8 cellular contexts compared by ENCODE assay signal in genomic region chr16:80569440-80570105, GRCh38. TPM values are rescaled to one million over a fixed set of nuclear protein-coding genes. Genes with fewer than 3 reads are reported as not detected.
A peak's percentile ranks its signal among the peaks of the same experiment; 100 is the strongest.
DNase-seq lines count a peak whose midpoint lies in the region; ATAC-seq, FAIRE-seq and TF ChIP-seq lines count a peak whose summit lies in the region.

No MANE protein-coding gene starts in this region.

- H3K27ac Mint-ChIP-seq in activated naive CD8-positive, alpha-beta T cell, result peak overlapping the region; percentile 83
- no peak overlapping the region for H3K27ac Mint-ChIP-seq in osteocyte (ENCODE audit: unreplicated experiment)

- H3K36me3 Mint-ChIP-seq in activated naive CD8-positive, alpha-beta T cell, result peaks cover 3% of the 10 kb centered on the region
- no peaks in the 10 kb centered on the region for H3K36me3 Mint-ChIP-seq in osteocyte (ENCODE audit: unreplicated experiment)

- no peak for TF ChIP-seq POLR2A in spleen (IDR thresholded peaks at IDR 0.05)

- peaks cover 0 to 3% (median 0%) of the 10 kb centered on the region in 7 donors for H3K27me3 ChIP-seq in spleen (replicated peaks in 1 of 7)

- H3K9me3 ChIP-seq in spleen, result peaks cover 0 to 8% (median 0%) of the 10 kb centered on the region in 8 donors

- H3K4me3 Mint-ChIP-seq in activated naive CD8-positive, alpha-beta T cell, result peak overlapping the region; percentile 33
- H3K4me3 Mint-ChIP-seq in osteocyte (ENCODE audit: unreplicated experiment), result no peak overlapping the region

- peak; percentile 88 for ATAC-seq in GM18858 (IDR thresholded peaks at IDR 0.05; ENCODE audit: unreplicated experiment)
- no peak for ATAC-seq in GM21786 (IDR thresholded peaks at IDR 0.05; ENCODE audit: unreplicated experiment)

- H3K9me3 Mint-ChIP-seq in activated naive CD8-positive, alpha-beta T cell (ENCODE audit: low read depth), result peaks cover 5% of the 10 kb centered on the region
- peaks cover 4% of the 10 kb centered on the region for H3K9me3 Mint-ChIP-seq in osteocyte (ENCODE audit: unreplicated experiment)

- H3K4me1 ChIP-seq in spleen, result peaks cover 0 to 14% (median 4%) of the 10 kb centered on the region in 6 donors

- H3K4me3 ChIP-seq in spleen, result no peak overlapping the region

- no peaks in the 10 kb centered on the region for H3K27me3 Mint-ChIP-seq in activated naive CD8-positive, alpha-beta T cell
- H3K27me3 Mint-ChIP-seq in osteocyte (ENCODE audit: unreplicated experiment), result no peaks in the 10 kb centered on the region

- H3K4me1 Mint-ChIP-seq in activated naive CD8-positive, alpha-beta T cell (ENCODE audit: low read depth), result peaks cover 36% of the 10 kb centered on the region
- no peaks in the 10 kb centered on the region for H3K4me1 Mint-ChIP-seq in osteocyte (ENCODE audit: unreplicated experiment)

- no peaks in the 10 kb centered on the region for H3K36me3 ChIP-seq in spleen

- TF ChIP-seq CTCF in osteocyte (IDR thresholded peaks at IDR 0.05) (no peak), spleen (IDR thresholded peaks at IDR 0.05 in 8 of 11, conservative IDR thresholded peaks at IDR 0.05 in 3 of 11) (no peak)

- FAIRE-seq in RCC 7860 (lab: Jason Lieb, UNC), result no peak

- H3K27ac ChIP-seq in spleen, result peak overlapping the region in 2 of 8 donors; percentile 11 to 14

- DNase-seq in RCC 7860 (ENCODE audit: low spot score) (peak; percentile 39), osteocyte (ENCODE audit: extremely low spot score, unreplicated experiment) (no peak), NCI-H2029 (lab: John Stamatoyannopoulos, UW) (no peak), spleen (no peak)
- peak; percentile 49 to 57 for DNase-seq in stimulated activated CD4-positive, alpha-beta T cell treated with anti-CD3 and anti-CD28 coated beads, Interleukin-1b, Interleukin-23, amount 100 ng/mL, for 4 hours (ENCODE audit: low read depth in 2 of 2)

- 55 to 68% (median 66%) methylated on average over 7 to 9 of the region's 9 CpGs for WGBS in spleen, 5 donors

- intact Hi-C loops in spleen (cut with DNase I; ENCODE audit: low total_unique reads), result no loop called here

RNA-seq across cellular contexts. Expression of gene DYNLRB2, which starts 28.8 kb away (rescaled TPM):
- total RNA-seq in osteocyte (not detected in 2 replicates), spleen (1 to 10 TPM in 2 of 7 donors, not detected in 5; 2.9 to 5.9 TPM)
- polyA plus RNA-seq in spleen, result 1 to 10 TPM in 1 of 3 donors, under 1 TPM in 2; 0.35 to 1.1 (median 0.50) TPM

Comparison
In these comparisons a context has a peak if more than half of its experiments do, and no peak if none do; other contexts are left out.
1. DNase-seq: peak in RCC 7860 (single experiment) and stimulated activated CD4-positive, alpha-beta T cell treated with anti-CD3 and anti-CD28 coated beads, Interleukin-1b, Interleukin-23, amount 100 ng/mL, for 4 hours (2 of 2); none in osteocyte (single experiment), NCI-H2029 (single experiment) and spleen (single experiment).